In genomic region chr6:125986956-125987617, GRCh38 we compare ENCODE assay signal across 8 cellular contexts. TPM values are rescaled to one million over a fixed set of nuclear protein-coding genes. Genes with fewer than 3 reads are reported as not detected.
DNase-seq lines count a peak whose midpoint lies in the region; ATAC-seq and TF ChIP-seq lines count a peak whose summit lies in the region.

No MANE protein-coding gene starts in this region.

- intact Hi-C loops in esophagus squamous epithelium (cut with DNase I): no loop called here

- CTCF ChIA-PET in AG04449 (lab: Yijun Ruan, JAX): interaction anchor here (0.7 to 4.7 kb wide), 9 partner anchors 9 to 1184 kb away, joined by 3 to 45 read pairs (median 4); partner anchors contain the start of genes HINT3 and NCOA7

- H3K27ac ChIP-seq in Peyer's patch (peak overlapping the region; percentile 77 to 89 (median 80)), esophagus squamous epithelium (peak overlapping the region; percentile 80 to 89 (median 89))

- peaks cover 0 to 45% (median 2%) of the 10 kb centered on the region in 4 donors for H3K4me1 ChIP-seq in Peyer's patch
- H3K4me1 ChIP-seq in esophagus squamous epithelium: peaks cover 0 to 45% (median 11%) of the 10 kb centered on the region in 3 donors

- H3K9me3 ChIP-seq in Peyer's patch: no peaks in the 10 kb centered on the region
- no peaks in the 10 kb centered on the region for H3K9me3 ChIP-seq in esophagus squamous epithelium

- TF ChIP-seq POLR2A in Peyer's patch (IDR thresholded peaks at IDR 0.05) (no peak), esophagus squamous epithelium (IDR thresholded peaks at IDR 0.05) (no peak)

- POLR2A ChIA-PET in AG04449 (lab: Yijun Ruan, JAX): interaction anchor here (1.1 to 1.8 kb wide), 3 partner anchors 8 to 1280 kb away, joined by 3 to 7 read pairs (median 5); partner anchors contain the start of genes NCOA7 and RNF146

- DNase-seq in AG04449 (ENCODE audit: low read depth, low spot score): no peak
- DNase-seq in Peyer's patch: no peak
- no peak for DNase-seq in esophagus squamous epithelium (lab: John Stamatoyannopoulos, UW)
- no peak for DNase-seq in omental fat pad (ENCODE audit: low spot score)
- no peak for DNase-seq in putamen (ENCODE audit: low spot score)
- DNase-seq in NCI-H187 treated with DMSO at 0.1 percent for 48 hours (lab: John Stamatoyannopoulos, UW): no peak

- H3K36me3 ChIP-seq in Peyer's patch (no peaks in the 10 kb centered on the region), esophagus squamous epithelium (peaks cover 0 to 3% (median 0%) of the 10 kb centered on the region in 3 donors)

- TF ChIP-seq CTCF in AG04449 (IDR thresholded peaks at IDR 0.05; ENCODE audit: insufficient read depth, low read length, missing control alignments) (no peak), Peyer's patch (IDR thresholded peaks at IDR 0.05) (no peak), esophagus squamous epithelium (IDR thresholded peaks at IDR 0.05) (no peak), omental fat pad (IDR thresholded peaks at IDR 0.05) (no peak)

- WGBS in esophagus squamous epithelium, 2 donors: 16% methylated on average over 11 of the region's 11 CpGs

- ATAC-seq in GM18907 (IDR thresholded peaks at IDR 0.05; ENCODE audit: unreplicated experiment): peak; percentile 37
- peak; percentile 30 for ATAC-seq in HG03103 (IDR thresholded peaks at IDR 0.05; ENCODE audit: low read depth, unreplicated experiment)
- peak; percentile 46 for ATAC-seq in omental fat pad (ENCODE audit: low FRiP score)

- no peaks in the 10 kb centered on the region for H3K27me3 ChIP-seq in Peyer's patch
- no peaks in the 10 kb centered on the region for H3K27me3 ChIP-seq in esophagus squamous epithelium

- H3K4me3 ChIP-seq in AG04449 (ENCODE audit: low read depth, low read length) (peak overlapping the region; percentile 95), Peyer's patch (peak overlapping the region; percentile 67 to 90 (median 73)), esophagus squamous epithelium (peak overlapping the region; percentile 60 to 85 (median 76))

RNA-seq across cellular contexts. Expression of gene TRMT11, which starts 0.7 kb away (rescaled TPM):
- 10 to 100 TPM; 36.6 to 60.2 (median 51.2) TPM for total RNA-seq in Peyer's patch
- total RNA-seq in esophagus squamous epithelium: 10 to 100 TPM in 3 of 4 donors, 1 to 10 TPM in 1; 7.8 to 23.3 (median 17.2) TPM
- total RNA-seq in omental fat pad: 10 to 100 TPM; 18.0 to 31.7 (median 23.2) TPM

RNA-seq across cellular contexts. Expression of gene HINT3, which starts 30.5 kb away (rescaled TPM):
- total RNA-seq in Peyer's patch (10 to 100 TPM in 3 of 4 donors, 1 to 10 TPM in 1; 9.9 to 18.2 (median 11.5) TPM), esophagus squamous epithelium (10 to 100 TPM; 15.4 to 22.5 (median 20.7) TPM), omental fat pad (10 to 100 TPM; 10.6 to 23.6 (median 20.2) TPM)
